Comparison of ENCODE assay signal across 4 cellular contexts in genomic region chr11:15046673-15047072, GRCh38. TPM values are rescaled to one million over a fixed set of nuclear protein-coding genes. Genes with fewer than 3 reads are reported as not detected.
"Had no signal": no experiment of that assay in that cellular context is flagged by ENCODE, and none has a peak within 500 bp of the region (broad histone marks: within the 10 kb centered on the region; RNA-seq: fewer than 3 reads in every experiment).

No MANE protein-coding gene starts in this region.

RNA-seq across cellular contexts. Expression of gene CALCB, which starts 26.7 kb away (rescaled TPM):
- total RNA-seq: HepG2, HT-29, IMR-90, K562 had no signal
- polyA plus RNA-seq: HepG2, IMR-90, K562 had no signal
